In genomic region chr6:158388727-158389126, GRCh38 we compare ENCODE assay signal across 21 cellular contexts.
"Had no signal": no experiment of that assay in that cellular context is flagged by ENCODE, and none has a peak within 500 bp of the region (broad histone marks: within the 10 kb centered on the region; RNA-seq: fewer than 3 reads in every experiment).

No MANE protein-coding gene starts in this region.

- FAIRE-seq: endometrium, frontal cortex, islet of Langerhans had no signal

- H3K27me3 ChIP-seq: heart left ventricle, neutrophil, sigmoid colon, tibial artery, upper lobe of left lung, uterus had no signal

- H3K27ac Mint-ChIP-seq: naive thymus-derived CD8-positive, alpha-beta T cell had no signal

- ATAC-seq: esophagus mucosa; heart left ventricle; left lobe of liver; mucosa of descending colon; naive thymus-derived CD8-positive, alpha-beta T cell had no signal

- H3K4me3 ChIP-seq: heart left ventricle, mucosa of descending colon, sigmoid colon, skin epidermis, tibial artery, upper lobe of left lung, uterus had no signal

- H3K27me3 Mint-ChIP-seq: naive thymus-derived CD8-positive, alpha-beta T cell had no signal

- DNase-seq: effector memory CD4-positive, alpha-beta T cell; heart left ventricle; hypothalamus; kidney glomerular epithelial cell; mammary epithelial cell; mucosa of descending colon; naive thymus-derived CD8-positive, alpha-beta T cell; sigmoid colon; stimulated activated CD4-positive, alpha-beta T cell treated with anti-CD3 and anti-CD28 coated beads, Interleukin-2, amount 100 ng/mL, for 24 hours; stimulated activated CD4-positive, alpha-beta T cell treated with anti-CD3 and anti-CD28 coated beads, Interleukin-4, amount 100 ng/mL, for 4 hours; stimulated activated naive CD4-positive, alpha-beta T cell; tibial artery; upper lobe of left lung; uterus had no signal

- H3K4me1 ChIP-seq: heart left ventricle, sigmoid colon, tibial artery, upper lobe of left lung, uterus had no signal

- H3K9me3 ChIP-seq: neutrophil, sigmoid colon, tibial artery, uterus had no signal

- H3K4me3 Mint-ChIP-seq: naive thymus-derived CD8-positive, alpha-beta T cell had no signal

- H3K27ac ChIP-seq: heart left ventricle, neutrophil, sigmoid colon, skin epidermis, tibial artery, upper lobe of left lung, uterus had no signal

- H3K36me3 ChIP-seq: heart left ventricle, neutrophil, sigmoid colon, tibial artery, upper lobe of left lung, uterus had no signal
